In genomic region chr11:40202569-40202968, GRCh38 we compare ENCODE assay signal across 20 cellular contexts.
DNase-seq lines count a peak whose midpoint lies in the region; ATAC-seq and TF ChIP-seq lines count a peak whose summit lies in the region.
"Had no signal": no experiment of that assay in that cellular context is flagged by ENCODE, and none has a peak within 500 bp of the region (broad histone marks: within the 10 kb centered on the region; RNA-seq: fewer than 3 reads in every experiment).

No MANE protein-coding gene starts in this region.

- CTCF ChIA-PET in WTC11 (lab: Charles Lee) = interaction anchor here (1.5 kb wide), 1 partner anchor 92 kb away, joined by 6 read pairs; no protein-coding TSS in a partner anchor

- H3F3A ChIP-seq in neural progenitor cell (ENCODE audit: low read depth) = peaks cover 6% of the 10 kb centered on the region

- no peak overlapping the region for H3K27ac ChIP-seq in neural progenitor cell
- H3K27ac ChIP-seq in Peyer's patch = no peak overlapping the region
- H3K27ac ChIP-seq: GM23248 had no signal

- H3K27me3 Mint-ChIP-seq in WTC11 (ENCODE audit: low read depth) (peaks cover 99% of the 10 kb centered on the region), neural progenitor cell (ENCODE audit: insufficient read depth, low read depth) (no peaks in the 10 kb centered on the region)
- H3K27me3 Mint-ChIP-seq: CD4-positive, alpha-beta memory T cell had no signal

- H2AFZ ChIP-seq in neural progenitor cell (replicated peaks) = no peak overlapping the region
- H2AFZ ChIP-seq: GM23248 had no signal

- H3K4me3 Mint-ChIP-seq in WTC11 = no peak overlapping the region
- H3K4me3 Mint-ChIP-seq in neural progenitor cell = no peak overlapping the region
- H3K4me3 Mint-ChIP-seq: CD4-positive, alpha-beta memory T cell had no signal

- H3K4me3 ChIP-seq in neural progenitor cell (no peak overlapping the region), Peyer's patch (no peak overlapping the region)
- H3K4me3 ChIP-seq: GM23248 had no signal

- peaks cover 45% of the 10 kb centered on the region for H3K4me1 Mint-ChIP-seq in WTC11
- H3K4me1 Mint-ChIP-seq in neural progenitor cell = peaks cover 10% of the 10 kb centered on the region
- H3K4me1 Mint-ChIP-seq: CD4-positive, alpha-beta memory T cell had no signal

- TF ChIP-seq CTCF in WTC11 (IDR thresholded peaks at IDR 0.05) (no peak), neural progenitor cell (IDR thresholded peaks at IDR 0.05) (no peak), Peyer's patch (IDR thresholded peaks at IDR 0.05) (no peak)

- no peak for TF ChIP-seq POLR2A in Peyer's patch (IDR thresholded peaks at IDR 0.05)

- H3K9me3 ChIP-seq in neural progenitor cell (ENCODE audit: low read depth) (no peaks in the 10 kb centered on the region), Peyer's patch (no peaks in the 10 kb centered on the region)

- no peak overlapping the region for H3K9ac ChIP-seq in neural progenitor cell
- H3K9ac ChIP-seq: GM23248 had no signal

- H3K27ac Mint-ChIP-seq in WTC11 = no peak overlapping the region
- no peak overlapping the region for H3K27ac Mint-ChIP-seq in neural progenitor cell
- H3K27ac Mint-ChIP-seq: CD4-positive, alpha-beta memory T cell had no signal

- H4K20me1 ChIP-seq in neural progenitor cell (ENCODE audit: low read depth) = no peaks in the 10 kb centered on the region

- peaks cover 26% of the 10 kb centered on the region for H3K4me1 ChIP-seq in neural progenitor cell
- H3K4me1 ChIP-seq in Peyer's patch = no peaks in the 10 kb centered on the region

- H3K36me3 Mint-ChIP-seq in WTC11 = no peaks in the 10 kb centered on the region; the same call in 1 of the 2 replicates
- H3K36me3 Mint-ChIP-seq in neural progenitor cell = no peaks in the 10 kb centered on the region
- H3K36me3 Mint-ChIP-seq: CD4-positive, alpha-beta memory T cell had no signal

- H3K36me3 ChIP-seq in neural progenitor cell = no peaks in the 10 kb centered on the region
- H3K36me3 ChIP-seq in Peyer's patch = no peaks in the 10 kb centered on the region

- POLR2A ChIA-PET in WTC11 (lab: Charles Lee) = interaction anchor here (1.1 kb wide), 2 partner anchors 13 to 24 kb away, joined by 3 read pairs; no protein-coding TSS in a partner anchor

- H3K9me3 Mint-ChIP-seq in WTC11 (no peaks in the 10 kb centered on the region), neural progenitor cell (no peaks in the 10 kb centered on the region)
- H3K9me3 Mint-ChIP-seq: H9 had no signal

- ATAC-seq in WTC11 = peak; percentile 24; the same call in 1 of the 2 replicates
- ATAC-seq: Panc1 had no signal

- H3K4me2 ChIP-seq in neural progenitor cell = peak overlapping the region; percentile 49

- peaks cover 6% of the 10 kb centered on the region for H3K27me3 ChIP-seq in neural progenitor cell
- H3K27me3 ChIP-seq in Peyer's patch = no peaks in the 10 kb centered on the region

- DNase-seq in Ammon's horn (ENCODE audit: low spot score) (peak; percentile 25), NCI-H2227 (lab: John Stamatoyannopoulos, UW; ENCODE audit: unreplicated experiment) (peak; percentile 40), WTC11 (ENCODE audit: low spot score) (no peak), neural progenitor cell (ENCODE audit: low spot score) (no peak), Peyer's patch (no peak), kidney glomerular epithelial cell (lab: John Stamatoyannopoulos, UW) (no peak), NCI-H446 treated with DMSO at 0.1 percent for 48 hours (lab: John Stamatoyannopoulos, UW) (no peak)
- DNase-seq: CD4-positive, alpha-beta memory T cell; COR-L47; DMS53; GM23248; H9; KBM-7; MV-4-11; NCI-H1105; NCI-H1436 treated with DMSO at 0.1 percent for 48 hours; NCI-H345; NCI-H526; SIG-M5 had no signal

- H3K79me2 ChIP-seq in neural progenitor cell (ENCODE audit: low read depth) = no peaks in the 10 kb centered on the region

TF ChIP-seq in WTC11, 78 proteins besides CTCF, POLR2A, EP300 and RAD21:
- no peak for TF ChIP-seq PRRX2 (CRISPR knock-in tag; IDR thresholded peaks at IDR 0.05)

Comparison
In these comparisons a context has a peak if more than half of its experiments do, and no peak if none do; other contexts are left out.
1. DNase-seq: peak in Ammon's horn (single experiment) and NCI-H2227 (single experiment); none in WTC11 (single experiment), neural progenitor cell (single experiment), Peyer's patch (0 of 3), kidney glomerular epithelial cell (single experiment) and NCI-H446 treated with DMSO at 0.1 percent for 48 hours (single experiment).